8 cellular contexts compared by ENCODE assay signal in genomic region chr3:58049143-58049785, GRCh38. TPM values are rescaled to one million over a fixed set of nuclear protein-coding genes. Genes with fewer than 3 reads are reported as not detected.
A peak's percentile ranks its signal among the peaks of the same experiment; 100 is the strongest.
DNase-seq lines count a peak whose midpoint lies in the region; ATAC-seq and TF ChIP-seq lines count a peak whose summit lies in the region.

No MANE protein-coding gene starts in this region.

- H3K4me3 ChIP-seq in Caco-2 (ENCODE audit: low read depth, low read length), result no peak overlapping the region
- H3K4me3 ChIP-seq in NT2/D1 (ENCODE audit: insufficient read length, low read depth), result no peak overlapping the region
- no peak overlapping the region for H3K4me3 ChIP-seq in fibroblast of lung (replicated peaks in 1 of 4; ENCODE audit: control extremely low read depth in 1 of 4, insufficient read depth in 1 of 4, low read depth in 3 of 4, low read length in 4 of 4)

- no peaks in the 10 kb centered on the region for H3K9me3 ChIP-seq in Caco-2
- H3K9me3 ChIP-seq in NT2/D1 (ENCODE audit: insufficient read depth, low read length), result no peaks in the 10 kb centered on the region
- no peaks in the 10 kb centered on the region for H3K9me3 ChIP-seq in fibroblast of lung (ENCODE audit: control insufficient read depth, insufficient read depth, low read depth, low read length)

- BruUV-seq in Caco-2 (replicated peaks; lab: Mats Ljungman, UMichigan), result no TSS peak

- peak overlapping the region; percentile 82 for H3K27ac ChIP-seq in fibroblast of lung (ENCODE audit: insufficient read depth, low read length)

- no peak overlapping the region for H2AFZ ChIP-seq in fibroblast of lung (ENCODE audit: low read length)

- H3K36me3 ChIP-seq in Caco-2 (ENCODE audit: control insufficient read depth, insufficient read depth, low read length), result no peaks in the 10 kb centered on the region; the same call in 1 of the 2 replicates
- peaks cover 3% of the 10 kb centered on the region for H3K36me3 ChIP-seq in NT2/D1 (ENCODE audit: insufficient read depth, insufficient read length, low read length)
- no peaks in the 10 kb centered on the region for H3K36me3 ChIP-seq in fibroblast of lung (ENCODE audit: control insufficient read depth, insufficient read depth, low read length)

- in situ Hi-C loops in GM13977 (cut with MboI; ENCODE audit: low pct_unique_long_range_greater_than_20kb, low sequenced_read_pairs, unreplicated experiment), result no loop called here

- peak overlapping the region; percentile 59 for H3K4me3 Mint-ChIP-seq in Caco-2 (ENCODE audit: unreplicated experiment)
- H3K4me3 Mint-ChIP-seq in naive thymus-derived CD8-positive, alpha-beta T cell, result no peak overlapping the region

- H4K20me1 ChIP-seq in fibroblast of lung (ENCODE audit: control insufficient read depth, extremely low read depth, insufficient read depth, low read length), result no peaks in the 10 kb centered on the region

- peaks cover 73% of the 10 kb centered on the region for H3K36me3 Mint-ChIP-seq in Caco-2 (ENCODE audit: insufficient read depth, unreplicated experiment)
- H3K36me3 Mint-ChIP-seq in naive thymus-derived CD8-positive, alpha-beta T cell, result peaks cover 0 to 7% (median 4%) of the 10 kb centered on the region in 3 donors

- POLR2A ChIA-PET in Caco-2 (lab: Charles Lee), result interaction anchor here (0.9 to 1.6 kb wide), 4 partner anchors 10 to 41 kb away, joined by 3 to 17 read pairs (median 3); partner anchors contain the start of gene FLNB
- POLR2A ChIA-PET in naive thymus-derived CD8-positive, alpha-beta T cell (lab: Charles Lee), result interaction anchor here (1.0 kb wide), 1 partner anchor 27 kb away, joined by 5 read pairs; no protein-coding TSS in a partner anchor

- H3K4me1 Mint-ChIP-seq in Caco-2 (ENCODE audit: low read depth, unreplicated experiment), result peaks cover 47% of the 10 kb centered on the region
- peaks cover 24 to 70% (median 63%) of the 10 kb centered on the region in 4 donors for H3K4me1 Mint-ChIP-seq in naive thymus-derived CD8-positive, alpha-beta T cell

- H3K9ac ChIP-seq in NT2/D1 (ENCODE audit: insufficient read length, low read depth) (peak overlapping the region; percentile 29), fibroblast of lung (ENCODE audit: insufficient read depth, low read length) (no peak overlapping the region)

- H3K4me1 ChIP-seq in Caco-2, result peaks cover 78% of the 10 kb centered on the region
- H3K4me1 ChIP-seq in NT2/D1 (ENCODE audit: insufficient read depth, insufficient read length), result peaks cover 23% of the 10 kb centered on the region
- peaks cover 46% of the 10 kb centered on the region for H3K4me1 ChIP-seq in fibroblast of lung (ENCODE audit: control insufficient read depth, extremely low read depth, insufficient read depth, low read length)

- TF ChIP-seq CTCF in Caco-2 (IDR thresholded peaks at IDR 0.05; ENCODE audit: insufficient read depth in 1 of 2, low read depth in 1 of 2, low read length in 1 of 2, severe bottlenecking in 1 of 2, unreplicated experiment in 1 of 2), result no peak
- no peak for TF ChIP-seq CTCF in fibroblast of lung (conservative IDR thresholded peaks at IDR 0.05 in 1 of 2, IDR thresholded peaks at IDR 0.05 in 1 of 2; ENCODE audit: low read depth in 1 of 2, low read length in 2 of 2)
- TF ChIP-seq CTCF in GM13977 (IDR thresholded peaks at IDR 0.05; ENCODE audit: extremely low read depth, insufficient read depth, missing control alignments), result no peak

- H3K79me2 ChIP-seq in fibroblast of lung (ENCODE audit: control insufficient read depth, insufficient read depth, low read length), result peaks cover 66% of the 10 kb centered on the region

- no peak for ATAC-seq in naive thymus-derived CD8-positive, alpha-beta T cell
- ATAC-seq in GM18517 (IDR thresholded peaks at IDR 0.05; ENCODE audit: unreplicated experiment) (no peak), GM19463 (IDR thresholded peaks at IDR 0.05; ENCODE audit: unreplicated experiment) (no peak)

- no peaks in the 10 kb centered on the region for H3K27me3 Mint-ChIP-seq in Caco-2 (ENCODE audit: insufficient read depth, unreplicated experiment)
- H3K27me3 Mint-ChIP-seq in naive thymus-derived CD8-positive, alpha-beta T cell, result no peaks in the 10 kb centered on the region

- no peaks in the 10 kb centered on the region for H3K9me3 Mint-ChIP-seq in Caco-2 (ENCODE audit: unreplicated experiment)
- H3K9me3 Mint-ChIP-seq in naive thymus-derived CD8-positive, alpha-beta T cell, result no peaks in the 10 kb centered on the region

- no peaks in the 10 kb centered on the region for H3K27me3 ChIP-seq in Caco-2 (replicated peaks; ENCODE audit: control insufficient read depth, insufficient read depth, low read length)
- no peaks in the 10 kb centered on the region for H3K27me3 ChIP-seq in NT2/D1 (ENCODE audit: insufficient read depth, insufficient read length)
- H3K27me3 ChIP-seq in fibroblast of lung (ENCODE audit: control insufficient read depth, insufficient read depth, low read length), result no peaks in the 10 kb centered on the region

- H3K4me2 ChIP-seq in fibroblast of lung (ENCODE audit: extremely low read depth, insufficient read depth, low read length), result peak overlapping the region; percentile 54

- peak overlapping the region; percentile 98 for H3K27ac Mint-ChIP-seq in Caco-2 (ENCODE audit: unreplicated experiment)
- H3K27ac Mint-ChIP-seq in naive thymus-derived CD8-positive, alpha-beta T cell, result peak overlapping the region in 6 of 10 donors; percentile 7 to 63 (median 23)

- DNase-seq in Caco-2 (peak; percentile 92 to 94), NT2/D1 (ENCODE audit: low read depth, low spot score) (peak; percentile 97), fibroblast of lung (ENCODE audit: low read depth in 2 of 2) (peak; percentile 74 to 96), GM13977 (ENCODE audit: low spot score) (no peak), NK-92 (lab: John Stamatoyannopoulos, UW; ENCODE audit: unreplicated experiment) (no peak)
- no peak for DNase-seq in naive thymus-derived CD8-positive, alpha-beta T cell

- CTCF ChIA-PET in Caco-2 (lab: Charles Lee), result no interaction called here

- intact Hi-C loops in Caco-2 (cut with micrococcal nuclease; ENCODE audit: unreplicated experiment), result loop anchor here (1.0 kb wide), 1 partner anchor 10 kb away; no protein-coding TSS in a partner anchor

RNA-seq across cellular contexts. Expression of gene FLNB, which starts 41.0 kb away (rescaled TPM):
- 315 and 331 TPM in 2 replicates for total RNA-seq in Caco-2 (2022)
- total RNA-seq in fibroblast of lung, result 51.6 and 81.7 TPM in 2 replicates
- 47.9 and 105 TPM in 2 replicates for polyA plus RNA-seq in fibroblast of lung
- 58.4 and 119 TPM in 2 replicates for polyA plus RNA-seq in fibroblast of lung (2012)
- 157 and 358 TPM in 2 replicates for polyA minus RNA-seq in fibroblast of lung (ENCODE audit: low replicate concordance)
- total RNA-seq in naive thymus-derived CD8-positive, alpha-beta T cell, result 10 to 100 TPM; 75.2 to 76.7 TPM
- 10 to 100 TPM; 11.8 to 32.2 (median 24.4) TPM for polyA plus RNA-seq in naive thymus-derived CD8-positive, alpha-beta T cell

Comparison
In these comparisons a context has a peak if more than half of its experiments do, and no peak if none do; other contexts are left out.
1. DNase-seq: peak in Caco-2 (2 of 2), NT2/D1 (single experiment) and fibroblast of lung (2 of 2); none in naive thymus-derived CD8-positive, alpha-beta T cell (0 of 10), GM13977 (single experiment) and NK-92 (single experiment).